17 cellular contexts compared by ENCODE assay signal in the genomic region with DNA sequence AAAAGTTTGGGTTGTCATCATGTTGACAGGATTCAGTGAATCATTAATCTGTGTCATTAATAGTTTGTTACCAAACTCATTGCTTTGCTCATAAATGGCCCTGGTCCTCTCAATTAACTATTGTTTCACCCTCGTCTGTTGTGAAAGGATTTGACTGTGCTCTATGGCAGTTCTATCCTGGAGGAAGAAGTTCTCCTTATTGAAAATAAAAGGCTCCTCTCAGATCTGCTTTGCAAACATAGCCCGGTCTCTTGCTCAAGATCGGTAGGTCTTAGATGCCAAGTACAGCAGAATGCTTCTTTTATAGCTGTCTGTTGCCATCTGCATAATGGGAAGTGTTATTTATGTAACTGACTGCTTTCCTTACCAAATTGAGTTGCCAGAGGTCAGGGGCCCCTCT.
"Had no signal": no experiment of that assay in that cellular context is flagged by ENCODE, and none has a peak within 500 bp of the region (broad histone marks: within the 10 kb centered on the region; RNA-seq: fewer than 3 reads in every experiment).

No MANE protein-coding gene starts in this region.

- DNase-seq: colonic mucosa; dermis blood vessel endothelial cell; endodermal cell; erythroblast; heart right ventricle; hypothalamus; mammary epithelial cell; mucosa of descending colon; naive thymus-derived CD8-positive, alpha-beta T cell; sigmoid colon; stimulated activated CD4-positive, alpha-beta T cell treated with anti-CD3 and anti-CD28 coated beads, Interleukin-2, amount 100 ng/mL, for 24 hours; stimulated activated CD4-positive, alpha-beta T cell treated with anti-CD3 and anti-CD28 coated beads, Interleukin-4, amount 100 ng/mL, for 4 hours; stimulated activated naive CD4-positive, alpha-beta T cell; stomach; substantia nigra; trophoblast cell had no signal

- ATAC-seq: heart right ventricle; left lobe of liver; mucosa of descending colon; naive thymus-derived CD8-positive, alpha-beta T cell had no signal
